ENCODE assay signal across 1 cellular context in the genomic region with DNA sequence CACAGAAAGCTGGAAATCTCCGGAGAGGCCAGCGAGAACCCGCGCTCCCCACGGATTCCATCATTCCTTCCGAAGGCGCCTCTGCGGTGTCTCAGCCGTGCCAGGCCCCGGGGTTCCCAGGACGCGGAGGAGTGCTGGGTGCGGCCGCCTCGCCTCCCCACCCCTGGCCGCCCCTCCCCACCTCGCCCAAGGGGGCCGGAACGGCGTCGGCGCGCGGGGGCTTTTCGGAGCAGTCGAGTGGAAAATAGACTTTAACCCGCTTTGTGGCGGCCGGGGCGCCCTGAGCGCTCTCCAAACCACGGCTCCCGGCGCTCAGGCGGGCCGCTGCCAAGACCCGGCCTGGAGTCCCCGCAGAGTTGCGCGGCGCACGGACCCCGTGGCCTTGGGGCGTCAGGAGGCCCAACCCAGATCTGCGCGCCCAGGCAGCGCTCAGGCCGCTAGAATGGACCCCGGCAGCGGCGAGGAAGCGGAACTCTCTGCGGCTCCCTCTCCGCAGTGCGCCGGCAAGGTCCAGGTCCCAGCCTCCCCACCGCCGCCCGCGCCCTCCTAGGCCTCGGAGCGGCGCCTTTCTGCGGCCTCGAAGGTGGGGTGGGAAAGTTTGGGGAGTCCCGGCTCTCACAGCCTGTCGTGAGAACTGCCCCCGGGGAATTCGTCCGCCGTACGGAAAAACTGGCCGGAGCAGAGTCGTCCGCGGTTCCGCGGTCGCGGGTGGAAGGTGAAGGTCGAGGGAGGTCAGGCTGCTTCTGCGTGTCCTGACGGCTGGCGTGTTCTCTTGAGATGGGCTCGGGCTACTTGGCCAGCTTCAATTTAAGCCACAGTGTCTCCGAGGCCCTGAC.
TF ChIP-seq lines count a peak whose summit lies in the region.

No MANE protein-coding gene starts in this region.

TF ChIP-seq in HepG2, 621 proteins besides CTCF, POLR2A, EP300 and RAD21 (continued from another document and continues in another):
- TF ChIP-seq, protein P1, sequence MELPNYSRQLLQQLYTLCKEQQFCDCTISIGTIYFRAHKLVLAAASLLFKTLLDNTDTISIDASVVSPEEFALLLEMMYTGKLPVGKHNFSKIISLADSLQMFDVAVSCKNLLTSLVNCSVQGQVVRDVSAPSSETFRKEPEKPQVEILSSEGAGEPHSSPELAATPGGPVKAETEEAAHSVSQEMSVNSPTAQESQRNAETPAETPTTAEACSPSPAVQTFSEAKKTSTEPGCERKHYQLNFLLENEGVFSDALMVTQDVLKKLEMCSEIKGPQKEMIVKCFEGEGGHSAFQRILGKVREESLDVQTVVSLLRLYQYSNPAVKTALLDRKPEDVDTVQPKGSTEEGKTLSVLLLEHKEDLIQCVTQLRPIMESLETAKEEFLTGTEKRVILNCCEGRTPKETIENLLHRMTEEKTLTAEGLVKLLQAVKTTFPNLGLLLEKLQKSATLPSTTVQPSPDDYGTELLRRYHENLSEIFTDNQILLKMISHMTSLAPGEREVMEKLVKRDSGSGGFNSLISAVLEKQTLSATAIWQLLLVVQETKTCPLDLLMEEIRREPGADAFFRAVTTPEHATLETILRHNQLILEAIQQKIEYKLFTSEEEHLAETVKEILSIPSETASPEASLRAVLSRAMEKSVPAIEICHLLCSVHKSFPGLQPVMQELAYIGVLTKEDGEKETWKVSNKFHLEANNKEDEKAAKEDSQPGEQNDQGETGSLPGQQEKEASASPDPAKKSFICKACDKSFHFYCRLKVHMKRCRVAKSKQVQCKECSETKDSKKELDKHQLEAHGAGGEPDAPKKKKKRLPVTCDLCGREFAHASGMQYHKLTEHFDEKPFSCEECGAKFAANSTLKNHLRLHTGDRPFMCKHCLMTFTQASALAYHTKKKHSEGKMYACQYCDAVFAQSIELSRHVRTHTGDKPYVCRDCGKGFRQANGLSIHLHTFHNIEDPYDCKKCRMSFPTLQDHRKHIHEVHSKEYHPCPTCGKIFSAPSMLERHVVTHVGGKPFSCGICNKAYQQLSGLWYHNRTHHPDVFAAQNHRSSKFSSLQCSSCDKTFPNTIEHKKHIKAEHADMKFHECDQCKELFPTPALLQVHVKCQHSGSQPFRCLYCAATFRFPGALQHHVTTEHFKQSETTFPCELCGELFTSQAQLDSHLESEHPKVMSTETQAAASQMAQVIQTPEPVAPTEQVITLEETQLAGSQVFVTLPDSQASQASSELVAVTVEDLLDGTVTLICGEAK (IDR thresholded peaks at IDR 0.05), result no peak
- TF ChIP-seq, protein P1 (CRISPR knock-in tag; IDR thresholded peaks at IDR 0.05), result peak; percentile 78
- TF ChIP-seq FOSL2 (CRISPR knock-in tag; IDR thresholded peaks at IDR 0.05) (peak; percentile 42), ZNF543 (CRISPR knock-in tag; IDR thresholded peaks at IDR 0.05) (no peak), NR2F6 (IDR thresholded peaks at IDR 0.05) (no peak), NR2F6 (CRISPR knock-in tag; IDR thresholded peaks at IDR 0.05) (peak; percentile 21; the same call in 1 of the 2 replicates), ZNF354B (CRISPR knock-in tag; IDR thresholded peaks at IDR 0.05) (peak; percentile 73; the same call in 1 of the 2 replicates), ZNF737 (CRISPR knock-in tag; IDR thresholded peaks at IDR 0.05; ENCODE audit: borderline replicate concordance) (no peak), KDM6A (CRISPR knock-in tag; IDR thresholded peaks at IDR 0.05; ENCODE audit: low read depth) (no peak), ZSCAN9 (CRISPR knock-in tag; IDR thresholded peaks at IDR 0.05; ENCODE audit: borderline replicate concordance) (peak; percentile 75; the same call in 1 of the 2 replicates), ARID2 (CRISPR knock-in tag; IDR thresholded peaks at IDR 0.05; ENCODE audit: borderline replicate concordance) (peak; percentile 30; the same call in 1 of the 2 replicates), AKAP8 (CRISPR knock-in tag; IDR thresholded peaks at IDR 0.05) (0 out of 2 replicates have a peak, but pooled peaks have one; percentile 24), KDM4B (CRISPR knock-in tag; IDR thresholded peaks at IDR 0.05) (peak; percentile 75; the same call in 1 of the 2 replicates), MBNL3 (CRISPR knock-in tag; conservative IDR thresholded peaks at IDR 0.05) (no peak), GPN1 (CRISPR knock-in tag; IDR thresholded peaks at IDR 0.05; ENCODE audit: borderline replicate concordance) (no peak), ZNF17 (CRISPR knock-in tag; IDR thresholded peaks at IDR 0.05) (no peak), GZF1 (CRISPR knock-in tag; IDR thresholded peaks at IDR 0.05) (peak; percentile 79), ZSCAN21 (CRISPR knock-in tag; IDR thresholded peaks at IDR 0.05; ENCODE audit: borderline replicate concordance) (peak; percentile 85), YY1 (IDR thresholded peaks at IDR 0.05; ENCODE audit: insufficient read depth, insufficient replicate concordance, low read depth, low read length) (peak; percentile 73), LCORL (IDR thresholded peaks at IDR 0.05) (no peak), LCORL (CRISPR knock-in tag; IDR thresholded peaks at IDR 0.05) (peak; percentile 94), IRF2 (CRISPR knock-in tag; IDR thresholded peaks at IDR 0.05) (0 out of 2 replicates have a peak, but pooled peaks have one; percentile 36), SALL1 (CRISPR knock-in tag; IDR thresholded peaks at IDR 0.05) (peak; percentile 67), SCMH1 (CRISPR knock-in tag; IDR thresholded peaks at IDR 0.05; ENCODE audit: borderline replicate concordance) (no peak), ZNF317 (CRISPR knock-in tag; IDR thresholded peaks at IDR 0.05) (peak; percentile 42; the same call in 1 of the 2 replicates), NFKBIZ (CRISPR knock-in tag; IDR thresholded peaks at IDR 0.05) (no peak), AHR (CRISPR knock-in tag; IDR thresholded peaks at IDR 0.05) (no peak), CENPT (CRISPR knock-in tag; IDR thresholded peaks at IDR 0.05; ENCODE audit: low read depth) (no peak)
- TF ChIP-seq, protein P2, sequence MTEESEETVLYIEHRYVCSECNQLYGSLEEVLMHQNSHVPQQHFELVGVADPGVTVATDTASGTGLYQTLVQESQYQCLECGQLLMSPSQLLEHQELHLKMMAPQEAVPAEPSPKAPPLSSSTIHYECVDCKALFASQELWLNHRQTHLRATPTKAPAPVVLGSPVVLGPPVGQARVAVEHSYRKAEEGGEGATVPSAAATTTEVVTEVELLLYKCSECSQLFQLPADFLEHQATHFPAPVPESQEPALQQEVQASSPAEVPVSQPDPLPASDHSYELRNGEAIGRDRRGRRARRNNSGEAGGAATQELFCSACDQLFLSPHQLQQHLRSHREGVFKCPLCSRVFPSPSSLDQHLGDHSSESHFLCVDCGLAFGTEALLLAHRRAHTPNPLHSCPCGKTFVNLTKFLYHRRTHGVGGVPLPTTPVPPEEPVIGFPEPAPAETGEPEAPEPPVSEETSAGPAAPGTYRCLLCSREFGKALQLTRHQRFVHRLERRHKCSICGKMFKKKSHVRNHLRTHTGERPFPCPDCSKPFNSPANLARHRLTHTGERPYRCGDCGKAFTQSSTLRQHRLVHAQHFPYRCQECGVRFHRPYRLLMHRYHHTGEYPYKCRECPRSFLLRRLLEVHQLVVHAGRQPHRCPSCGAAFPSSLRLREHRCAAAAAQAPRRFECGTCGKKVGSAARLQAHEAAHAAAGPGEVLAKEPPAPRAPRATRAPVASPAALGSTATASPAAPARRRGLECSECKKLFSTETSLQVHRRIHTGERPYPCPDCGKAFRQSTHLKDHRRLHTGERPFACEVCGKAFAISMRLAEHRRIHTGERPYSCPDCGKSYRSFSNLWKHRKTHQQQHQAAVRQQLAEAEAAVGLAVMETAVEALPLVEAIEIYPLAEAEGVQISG (CRISPR knock-in tag; IDR thresholded peaks at IDR 0.05), result peak; percentile 90
- TF ChIP-seq, protein P3, sequence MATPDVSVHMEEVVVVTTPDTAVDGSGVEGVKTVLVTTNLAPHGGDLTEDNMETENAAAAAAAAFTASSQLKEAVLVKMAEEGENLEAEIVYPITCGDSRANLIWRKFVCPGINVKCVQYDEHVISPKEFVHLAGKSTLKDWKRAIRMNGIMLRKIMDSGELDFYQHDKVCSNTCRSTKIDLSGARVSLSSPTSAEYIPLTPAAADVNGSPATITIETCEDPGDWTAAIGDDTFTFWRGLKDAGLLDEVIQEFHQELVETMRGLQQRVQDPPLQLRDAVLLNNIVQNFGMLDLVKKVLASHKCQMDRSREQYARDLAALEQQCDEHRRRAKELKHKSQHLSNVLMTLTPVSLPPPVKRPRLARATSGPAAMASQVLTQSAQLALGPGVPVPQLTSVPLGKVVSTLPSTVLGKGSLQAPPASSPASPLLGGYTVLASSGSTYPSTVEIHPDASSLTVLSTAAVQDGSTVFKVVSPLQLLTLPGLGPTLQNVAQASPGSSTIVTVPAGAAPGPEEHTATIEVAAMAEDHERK (CRISPR knock-in tag; IDR thresholded peaks at IDR 0.05; ENCODE audit: low read depth), result no peak
- TF ChIP-seq, protein P4, sequence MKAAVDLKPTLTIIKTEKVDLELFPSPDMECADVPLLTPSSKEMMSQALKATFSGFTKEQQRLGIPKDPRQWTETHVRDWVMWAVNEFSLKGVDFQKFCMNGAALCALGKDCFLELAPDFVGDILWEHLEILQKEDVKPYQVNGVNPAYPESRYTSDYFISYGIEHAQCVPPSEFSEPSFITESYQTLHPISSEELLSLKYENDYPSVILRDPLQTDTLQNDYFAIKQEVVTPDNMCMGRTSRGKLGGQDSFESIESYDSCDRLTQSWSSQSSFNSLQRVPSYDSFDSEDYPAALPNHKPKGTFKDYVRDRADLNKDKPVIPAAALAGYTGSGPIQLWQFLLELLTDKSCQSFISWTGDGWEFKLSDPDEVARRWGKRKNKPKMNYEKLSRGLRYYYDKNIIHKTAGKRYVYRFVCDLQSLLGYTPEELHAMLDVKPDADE (CRISPR knock-in tag; IDR thresholded peaks at IDR 0.05), result no peak
- TF ChIP-seq, protein P5, sequence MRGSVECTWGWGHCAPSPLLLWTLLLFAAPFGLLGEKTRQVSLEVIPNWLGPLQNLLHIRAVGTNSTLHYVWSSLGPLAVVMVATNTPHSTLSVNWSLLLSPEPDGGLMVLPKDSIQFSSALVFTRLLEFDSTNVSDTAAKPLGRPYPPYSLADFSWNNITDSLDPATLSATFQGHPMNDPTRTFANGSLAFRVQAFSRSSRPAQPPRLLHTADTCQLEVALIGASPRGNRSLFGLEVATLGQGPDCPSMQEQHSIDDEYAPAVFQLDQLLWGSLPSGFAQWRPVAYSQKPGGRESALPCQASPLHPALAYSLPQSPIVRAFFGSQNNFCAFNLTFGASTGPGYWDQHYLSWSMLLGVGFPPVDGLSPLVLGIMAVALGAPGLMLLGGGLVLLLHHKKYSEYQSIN (CRISPR knock-in tag; IDR thresholded peaks at IDR 0.05; ENCODE audit: borderline replicate concordance), result no peak
- TF ChIP-seq, protein P6, sequence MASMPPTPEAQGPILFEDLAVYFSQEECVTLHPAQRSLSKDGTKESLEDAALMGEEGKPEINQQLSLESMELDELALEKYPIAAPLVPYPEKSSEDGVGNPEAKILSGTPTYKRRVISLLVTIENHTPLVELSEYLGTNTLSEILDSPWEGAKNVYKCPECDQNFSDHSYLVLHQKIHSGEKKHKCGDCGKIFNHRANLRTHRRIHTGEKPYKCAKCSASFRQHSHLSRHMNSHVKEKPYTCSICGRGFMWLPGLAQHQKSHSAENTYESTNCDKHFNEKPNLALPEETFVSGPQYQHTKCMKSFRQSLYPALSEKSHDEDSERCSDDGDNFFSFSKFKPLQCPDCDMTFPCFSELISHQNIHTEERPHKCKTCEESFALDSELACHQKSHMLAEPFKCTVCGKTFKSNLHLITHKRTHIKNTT (CRISPR knock-in tag; IDR thresholded peaks at IDR 0.05), result no peak
- TF ChIP-seq, protein P7, sequence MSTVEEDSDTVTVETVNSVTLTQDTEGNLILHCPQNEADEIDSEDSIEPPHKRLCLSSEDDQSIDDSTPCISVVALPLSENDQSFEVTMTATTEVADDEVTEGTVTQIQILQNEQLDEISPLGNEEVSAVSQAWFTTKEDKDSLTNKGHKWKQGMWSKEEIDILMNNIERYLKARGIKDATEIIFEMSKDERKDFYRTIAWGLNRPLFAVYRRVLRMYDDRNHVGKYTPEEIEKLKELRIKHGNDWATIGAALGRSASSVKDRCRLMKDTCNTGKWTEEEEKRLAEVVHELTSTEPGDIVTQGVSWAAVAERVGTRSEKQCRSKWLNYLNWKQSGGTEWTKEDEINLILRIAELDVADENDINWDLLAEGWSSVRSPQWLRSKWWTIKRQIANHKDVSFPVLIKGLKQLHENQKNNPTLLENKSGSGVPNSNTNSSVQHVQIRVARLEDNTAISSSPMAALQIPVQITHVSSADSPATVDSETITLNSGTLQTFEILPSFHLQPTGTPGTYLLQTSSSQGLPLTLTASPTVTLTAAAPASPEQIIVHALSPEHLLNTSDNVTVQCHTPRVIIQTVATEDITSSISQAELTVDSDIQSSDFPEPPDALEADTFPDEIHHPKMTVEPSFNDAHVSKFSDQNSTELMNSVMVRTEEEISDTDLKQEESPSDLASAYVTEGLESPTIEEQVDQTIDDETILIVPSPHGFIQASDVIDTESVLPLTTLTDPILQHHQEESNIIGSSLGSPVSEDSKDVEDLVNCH (CRISPR knock-in tag; IDR thresholded peaks at IDR 0.05), result no peak
- TF ChIP-seq, protein P8, sequence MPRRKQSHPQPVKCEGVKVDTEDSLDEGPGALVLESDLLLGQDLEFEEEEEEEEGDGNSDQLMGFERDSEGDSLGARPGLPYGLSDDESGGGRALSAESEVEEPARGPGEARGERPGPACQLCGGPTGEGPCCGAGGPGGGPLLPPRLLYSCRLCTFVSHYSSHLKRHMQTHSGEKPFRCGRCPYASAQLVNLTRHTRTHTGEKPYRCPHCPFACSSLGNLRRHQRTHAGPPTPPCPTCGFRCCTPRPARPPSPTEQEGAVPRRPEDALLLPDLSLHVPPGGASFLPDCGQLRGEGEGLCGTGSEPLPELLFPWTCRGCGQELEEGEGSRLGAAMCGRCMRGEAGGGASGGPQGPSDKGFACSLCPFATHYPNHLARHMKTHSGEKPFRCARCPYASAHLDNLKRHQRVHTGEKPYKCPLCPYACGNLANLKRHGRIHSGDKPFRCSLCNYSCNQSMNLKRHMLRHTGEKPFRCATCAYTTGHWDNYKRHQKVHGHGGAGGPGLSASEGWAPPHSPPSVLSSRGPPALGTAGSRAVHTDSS (CRISPR knock-in tag; conservative IDR thresholded peaks at IDR 0.05), result no peak
